In genomic region chr6:390914-391558, GRCh38 we compare ENCODE assay signal across 9 cellular contexts. TPM values are rescaled to one million over a fixed set of nuclear protein-coding genes. Genes with fewer than 3 reads are reported as not detected.
DNase-seq lines count a peak whose midpoint lies in the region; ATAC-seq and TF ChIP-seq lines count a peak whose summit lies in the region.
"Had no signal": no experiment of that assay in that cellular context is flagged by ENCODE, and none has a peak within 500 bp of the region (broad histone marks: within the 10 kb centered on the region; RNA-seq: fewer than 3 reads in every experiment).

No MANE protein-coding gene starts in this region.

- peaks cover 6% of the 10 kb centered on the region for H3K4me1 ChIP-seq in testis

- no peak overlapping the region for H3K27ac ChIP-seq in testis
- H3K27ac ChIP-seq: C4-2B had no signal

- H3K4me3 ChIP-seq in testis, result peak overlapping the region; percentile 15 to 61

- H3K27me3 ChIP-seq in testis, result no peaks in the 10 kb centered on the region

- TF ChIP-seq CTCF in testis (IDR thresholded peaks at IDR 0.05), result no peak

- H3K36me3 ChIP-seq in testis (ENCODE audit: low read depth, missing control alignments), result no peaks in the 10 kb centered on the region

- intact Hi-C loops in testis (cut with DNase I; ENCODE audit: low total_unique reads), result no loop called here

- peak; percentile 11 to 16 for ATAC-seq in activated CD4-positive, CD25-positive, alpha-beta regulatory T cell treated with anti-CD3 and anti-CD28 coated beads, Interleukin-2, amount 50 U/mL, for 24 hours
- peak; percentile 16 for ATAC-seq in HG02973 (IDR thresholded peaks at IDR 0.05; ENCODE audit: unreplicated experiment)

- no peak for TF ChIP-seq POLR2A in testis (IDR thresholded peaks at IDR 0.05)

- H3K9me3 ChIP-seq in testis, result no peaks in the 10 kb centered on the region

- no peak for DNase-seq in activated CD4-positive, CD25-positive, alpha-beta regulatory T cell treated with anti-CD3 and anti-CD28 coated beads, Interleukin-2, amount 50 U/mL, for 72 hours
- DNase-seq in activated CD8-positive, alpha-beta memory T cell treated with anti-CD3 and anti-CD28 coated beads, Interleukin-2, amount 50 U/mL, for 48 hours, result peak; percentile 82
- DNase-seq in iPS-NIHi7 (ENCODE audit: extremely low spot score), result peak; percentile 37
- DNase-seq in testis, result no peak
- DNase-seq in COLO668 (lab: John Stamatoyannopoulos, UW; ENCODE audit: unreplicated experiment), result no peak
- no peak for DNase-seq in NCI-H2227 (lab: John Stamatoyannopoulos, UW; ENCODE audit: unreplicated experiment)

- WGBS in testis, 2 donors, result 0 to 2% methylated on average over 18 to 36 of the region's 44 CpGs

RNA-seq across cellular contexts. Expression of gene IRF4, which starts 0.5 kb away (rescaled TPM):
- total RNA-seq in testis, result 1 to 10 TPM; 3.7 to 7.4 TPM
- 1.8 TPM for polyA plus RNA-seq in testis (ENCODE audit: insufficient read depth, low read depth, low replicate concordance)

Comparison
In these comparisons a context has a peak if more than half of its experiments do, and no peak if none do; other contexts are left out.
1. DNase-seq: peak in activated CD8-positive, alpha-beta memory T cell treated with anti-CD3 and anti-CD28 coated beads, Interleukin-2, amount 50 U/mL, for 48 hours (single experiment) and iPS-NIHi7 (single experiment); none in activated CD4-positive, CD25-positive, alpha-beta regulatory T cell treated with anti-CD3 and anti-CD28 coated beads, Interleukin-2, amount 50 U/mL, for 72 hours (single experiment), testis (single experiment), COLO668 (single experiment) and NCI-H2227 (single experiment).